In genomic region chr17:36482611-36483504, GRCh38 we compare ENCODE assay signal across 8 cellular contexts.
DNase-seq lines count a peak whose midpoint lies in the region; ATAC-seq and TF ChIP-seq lines count a peak whose summit lies in the region.

No MANE protein-coding gene starts in this region.

- peak; percentile 57 for TF ChIP-seq CTCF in epithelial cell of esophagus (IDR thresholded peaks at IDR 0.05; ENCODE audit: insufficient read depth, low read depth, low read length, missing control alignments)

- no peak for ATAC-seq in GM19455 (IDR thresholded peaks at IDR 0.05; ENCODE audit: unreplicated experiment)

- DNase-seq in DMS 273 treated with DMSO at 0.1 percent for 48 hours (lab: John Stamatoyannopoulos, UW) (peak; percentile 21), HPDE6-E6E7 (ENCODE audit: extremely low spot score) (peak; percentile 94), NOMO-1 treated with DMSO at 0.1 percent for 48 hours (lab: John Stamatoyannopoulos, UW; ENCODE audit: unreplicated experiment) (peak; percentile 73), activated T-cell treated with anti-CD3 and anti-CD28 coated beads for 1 hour (ENCODE audit: low read depth) (peak; percentile 73), epithelial cell of esophagus (ENCODE audit: low read depth) (peak; percentile 81), midbrain (lab: John Stamatoyannopoulos, UW) (peak; percentile 87)
- peak; percentile 69 for DNase-seq in stimulated activated CD8-positive, alpha-beta memory T cell treated with anti-CD3 and anti-CD28 coated beads, Interleukin-12 subunit alpha, Interleukin-12 subunit beta, amount 100 ng/mL, for 4 hours (ENCODE audit: low read depth)

- H3K4me3 ChIP-seq in epithelial cell of esophagus (ENCODE audit: low read length) = peak overlapping the region; percentile 29

Comparison
In these comparisons a context has a peak if more than half of its experiments do, and no peak if none do; other contexts are left out.
1. DNase-seq: peak in every context shown above with its lines; median percentile 94 in HPDE6-E6E7; 87 in midbrain; 81 in epithelial cell of esophagus; 73 in NOMO-1 treated with DMSO at 0.1 percent for 48 hours; 73 in activated T-cell treated with anti-CD3 and anti-CD28 coated beads for 1 hour; 69 in stimulated activated CD8-positive, alpha-beta memory T cell treated with anti-CD3 and anti-CD28 coated beads, Interleukin-12 subunit alpha, Interleukin-12 subunit beta, amount 100 ng/mL, for 4 hours; 21 in DMS 273 treated with DMSO at 0.1 percent for 48 hours.